In the genomic region with DNA sequence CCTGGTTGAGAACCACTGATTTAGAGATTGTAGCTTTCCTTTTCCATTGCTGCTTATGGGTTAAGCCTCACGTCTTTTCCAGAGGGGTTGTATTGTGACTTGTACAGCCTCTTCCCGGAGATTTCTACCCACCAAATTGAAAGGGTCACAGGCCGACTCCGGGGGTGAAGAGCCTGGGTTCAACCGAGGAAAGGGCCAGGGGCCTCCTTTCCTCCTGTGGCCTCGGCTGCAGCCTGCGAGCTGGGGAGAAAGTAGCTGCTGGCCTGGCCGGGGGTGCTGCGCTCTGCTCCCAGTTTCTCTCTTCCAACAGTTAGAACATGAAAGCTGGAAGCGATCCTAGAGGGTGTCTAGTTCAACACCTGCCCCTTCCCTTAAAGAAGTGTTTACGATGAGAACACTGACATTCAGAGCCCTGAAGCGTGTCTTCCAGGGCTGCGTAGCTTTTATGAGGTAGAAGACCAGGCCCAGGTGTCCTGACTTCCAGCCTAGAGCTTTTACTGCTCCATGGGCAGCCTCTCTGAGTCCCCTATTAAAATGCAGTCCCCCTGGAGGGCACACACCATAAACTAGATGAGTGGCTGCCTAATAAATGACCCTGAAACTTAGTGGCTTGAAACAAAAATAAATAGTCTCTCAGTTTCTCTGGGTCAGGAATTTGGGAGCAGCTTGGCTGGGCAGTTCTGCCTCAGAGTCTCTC, we compare ENCODE assay signal across 2 cellular contexts.
TF ChIP-seq lines count a peak whose summit lies in the region.

No MANE protein-coding gene starts in this region.

TF ChIP-seq in GM23338, 12 proteins besides CTCF, POLR2A, EP300 and RAD21:
- TF ChIP-seq EZH2phosphoT487 (IDR thresholded peaks at IDR 0.05; ENCODE audit: unreplicated experiment) (no peak), ETS1 (IDR thresholded peaks at IDR 0.05) (no peak), ZNF114 (CRISPR knock-in tag; IDR thresholded peaks at IDR 0.05) (no peak), EZH2 (IDR thresholded peaks at IDR 0.05; ENCODE audit: low read depth, unreplicated experiment) (no peak), ZNF462 (CRISPR knock-in tag; IDR thresholded peaks at IDR 0.05) (no peak), JUNB (IDR thresholded peaks at IDR 0.05; ENCODE audit: unreplicated experiment) (no peak), NANOG (IDR thresholded peaks at IDR 0.05; ENCODE audit: borderline replicate concordance) (no peak)
- TF ChIP-seq, protein P1, sequence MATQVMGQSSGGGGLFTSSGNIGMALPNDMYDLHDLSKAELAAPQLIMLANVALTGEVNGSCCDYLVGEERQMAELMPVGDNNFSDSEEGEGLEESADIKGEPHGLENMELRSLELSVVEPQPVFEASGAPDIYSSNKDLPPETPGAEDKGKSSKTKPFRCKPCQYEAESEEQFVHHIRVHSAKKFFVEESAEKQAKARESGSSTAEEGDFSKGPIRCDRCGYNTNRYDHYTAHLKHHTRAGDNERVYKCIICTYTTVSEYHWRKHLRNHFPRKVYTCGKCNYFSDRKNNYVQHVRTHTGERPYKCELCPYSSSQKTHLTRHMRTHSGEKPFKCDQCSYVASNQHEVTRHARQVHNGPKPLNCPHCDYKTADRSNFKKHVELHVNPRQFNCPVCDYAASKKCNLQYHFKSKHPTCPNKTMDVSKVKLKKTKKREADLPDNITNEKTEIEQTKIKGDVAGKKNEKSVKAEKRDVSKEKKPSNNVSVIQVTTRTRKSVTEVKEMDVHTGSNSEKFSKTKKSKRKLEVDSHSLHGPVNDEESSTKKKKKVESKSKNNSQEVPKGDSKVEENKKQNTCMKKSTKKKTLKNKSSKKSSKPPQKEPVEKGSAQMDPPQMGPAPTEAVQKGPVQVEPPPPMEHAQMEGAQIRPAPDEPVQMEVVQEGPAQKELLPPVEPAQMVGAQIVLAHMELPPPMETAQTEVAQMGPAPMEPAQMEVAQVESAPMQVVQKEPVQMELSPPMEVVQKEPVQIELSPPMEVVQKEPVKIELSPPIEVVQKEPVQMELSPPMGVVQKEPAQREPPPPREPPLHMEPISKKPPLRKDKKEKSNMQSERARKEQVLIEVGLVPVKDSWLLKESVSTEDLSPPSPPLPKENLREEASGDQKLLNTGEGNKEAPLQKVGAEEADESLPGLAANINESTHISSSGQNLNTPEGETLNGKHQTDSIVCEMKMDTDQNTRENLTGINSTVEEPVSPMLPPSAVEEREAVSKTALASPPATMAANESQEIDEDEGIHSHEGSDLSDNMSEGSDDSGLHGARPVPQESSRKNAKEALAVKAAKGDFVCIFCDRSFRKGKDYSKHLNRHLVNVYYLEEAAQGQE (IDR thresholded peaks at IDR 0.05; ENCODE audit: unreplicated experiment) = no peak

TF ChIP-seq in K562, 482 proteins besides CTCF, POLR2A, EP300 and RAD21:
- TF ChIP-seq NELFE (IDR thresholded peaks at IDR 0.05; ENCODE audit: insufficient read depth, insufficient read length) (no peak), CAMTA2 (CRISPR knock-in tag; conservative IDR thresholded peaks at IDR 0.05) (no peak), ASH1L (IDR thresholded peaks at IDR 0.05; ENCODE audit: borderline replicate concordance, low read depth, partially characterized antibody) (no peak), HNRNPUL1 (IDR thresholded peaks at IDR 0.05; ENCODE audit: low read length) (no peak), ZNF780A (CRISPR knock-in tag; IDR thresholded peaks at IDR 0.05) (no peak), MYNN (IDR thresholded peaks at IDR 0.05) (no peak), MYNN (CRISPR knock-in tag; IDR thresholded peaks at IDR 0.05) (no peak), TRIM24 (IDR thresholded peaks at IDR 0.05) (no peak), ATF3 (IDR thresholded peaks at IDR 0.05) (no peak), ATF3 (CRISPR knock-in tag; conservative IDR thresholded peaks at IDR 0.05) (no peak), SMAD4 (CRISPR knock-in tag; conservative IDR thresholded peaks at IDR 0.05) (no peak), ZBTB40 (IDR thresholded peaks at IDR 0.05) (no peak), ZBTB40 (CRISPR knock-in tag; IDR thresholded peaks at IDR 0.05) (no peak), USF2 (CRISPR knock-in tag; IDR thresholded peaks at IDR 0.05) (no peak), NKRF (IDR thresholded peaks at IDR 0.05; ENCODE audit: borderline replicate concordance) (no peak)
- TF ChIP-seq, protein P2, sequence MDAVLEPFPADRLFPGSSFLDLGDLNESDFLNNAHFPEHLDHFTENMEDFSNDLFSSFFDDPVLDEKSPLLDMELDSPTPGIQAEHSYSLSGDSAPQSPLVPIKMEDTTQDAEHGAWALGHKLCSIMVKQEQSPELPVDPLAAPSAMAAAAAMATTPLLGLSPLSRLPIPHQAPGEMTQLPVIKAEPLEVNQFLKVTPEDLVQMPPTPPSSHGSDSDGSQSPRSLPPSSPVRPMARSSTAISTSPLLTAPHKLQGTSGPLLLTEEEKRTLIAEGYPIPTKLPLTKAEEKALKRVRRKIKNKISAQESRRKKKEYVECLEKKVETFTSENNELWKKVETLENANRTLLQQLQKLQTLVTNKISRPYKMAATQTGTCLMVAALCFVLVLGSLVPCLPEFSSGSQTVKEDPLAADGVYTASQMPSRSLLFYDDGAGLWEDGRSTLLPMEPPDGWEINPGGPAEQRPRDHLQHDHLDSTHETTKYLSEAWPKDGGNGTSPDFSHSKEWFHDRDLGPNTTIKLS (IDR thresholded peaks at IDR 0.05; ENCODE audit: borderline replicate concordance, low read depth) = no peak
- TF ChIP-seq, protein P3, sequence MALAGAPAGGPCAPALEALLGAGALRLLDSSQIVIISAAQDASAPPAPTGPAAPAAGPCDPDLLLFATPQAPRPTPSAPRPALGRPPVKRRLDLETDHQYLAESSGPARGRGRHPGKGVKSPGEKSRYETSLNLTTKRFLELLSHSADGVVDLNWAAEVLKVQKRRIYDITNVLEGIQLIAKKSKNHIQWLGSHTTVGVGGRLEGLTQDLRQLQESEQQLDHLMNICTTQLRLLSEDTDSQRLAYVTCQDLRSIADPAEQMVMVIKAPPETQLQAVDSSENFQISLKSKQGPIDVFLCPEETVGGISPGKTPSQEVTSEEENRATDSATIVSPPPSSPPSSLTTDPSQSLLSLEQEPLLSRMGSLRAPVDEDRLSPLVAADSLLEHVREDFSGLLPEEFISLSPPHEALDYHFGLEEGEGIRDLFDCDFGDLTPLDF (CRISPR knock-in tag; IDR thresholded peaks at IDR 0.05) = no peak
- TF ChIP-seq, protein P4, sequence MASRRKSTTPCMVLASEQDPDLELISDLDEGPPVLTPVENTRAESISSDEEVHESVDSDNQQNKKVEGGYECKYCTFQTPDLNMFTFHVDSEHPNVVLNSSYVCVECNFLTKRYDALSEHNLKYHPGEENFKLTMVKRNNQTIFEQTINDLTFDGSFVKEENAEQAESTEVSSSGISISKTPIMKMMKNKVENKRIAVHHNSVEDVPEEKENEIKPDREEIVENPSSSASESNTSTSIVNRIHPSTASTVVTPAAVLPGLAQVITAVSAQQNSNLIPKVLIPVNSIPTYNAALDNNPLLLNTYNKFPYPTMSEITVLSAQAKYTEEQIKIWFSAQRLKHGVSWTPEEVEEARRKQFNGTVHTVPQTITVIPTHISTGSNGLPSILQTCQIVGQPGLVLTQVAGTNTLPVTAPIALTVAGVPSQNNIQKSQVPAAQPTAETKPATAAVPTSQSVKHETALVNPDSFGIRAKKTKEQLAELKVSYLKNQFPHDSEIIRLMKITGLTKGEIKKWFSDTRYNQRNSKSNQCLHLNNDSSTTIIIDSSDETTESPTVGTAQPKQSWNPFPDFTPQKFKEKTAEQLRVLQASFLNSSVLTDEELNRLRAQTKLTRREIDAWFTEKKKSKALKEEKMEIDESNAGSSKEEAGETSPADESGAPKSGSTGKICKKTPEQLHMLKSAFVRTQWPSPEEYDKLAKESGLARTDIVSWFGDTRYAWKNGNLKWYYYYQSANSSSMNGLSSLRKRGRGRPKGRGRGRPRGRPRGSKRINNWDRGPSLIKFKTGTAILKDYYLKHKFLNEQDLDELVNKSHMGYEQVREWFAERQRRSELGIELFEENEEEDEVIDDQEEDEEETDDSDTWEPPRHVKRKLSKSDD (conservative IDR thresholded peaks at IDR 0.05; ENCODE audit: low read length) = no peak
TF ChIP-seq in K562: peak in this region for 0.
